Comparison of ENCODE assay signal across 1 cellular context in genomic region chr1:43913051-43913501, GRCh38.
TF ChIP-seq lines count a peak whose summit lies in the region.

No MANE protein-coding gene starts in this region.

TF ChIP-seq in HepG2, 621 proteins besides CTCF, POLR2A, EP300 and RAD21:
- no peak for TF ChIP-seq HDAC1 (CRISPR knock-in tag; IDR thresholded peaks at IDR 0.05)
- no peak for TF ChIP-seq ZNF572 (CRISPR knock-in tag; IDR thresholded peaks at IDR 0.05)
- TF ChIP-seq BORCS8-MEF2B (CRISPR knock-in tag; IDR thresholded peaks at IDR 0.05), result no peak
- TF ChIP-seq MYC (CRISPR knock-in tag; IDR thresholded peaks at IDR 0.05; ENCODE audit: borderline replicate concordance), result no peak
- no peak for TF ChIP-seq PAXIP1 (CRISPR knock-in tag; conservative IDR thresholded peaks at IDR 0.05)
- no peak for TF ChIP-seq AHR (CRISPR knock-in tag; IDR thresholded peaks at IDR 0.05)
- no peak for TF ChIP-seq ZNF24 (IDR thresholded peaks at IDR 0.05)
- TF ChIP-seq RXRA (CRISPR knock-in tag; IDR thresholded peaks at IDR 0.05), result no peak
- no peak for TF ChIP-seq ZNF326 (CRISPR knock-in tag; IDR thresholded peaks at IDR 0.05; ENCODE audit: borderline replicate concordance)
- TF ChIP-seq SAFB2 (CRISPR knock-in tag; IDR thresholded peaks at IDR 0.05; ENCODE audit: borderline replicate concordance, low read depth), result no peak
- no peak for TF ChIP-seq PATZ1 (CRISPR knock-in tag; IDR thresholded peaks at IDR 0.05)
- TF ChIP-seq POGK (CRISPR knock-in tag; conservative IDR thresholded peaks at IDR 0.05), result no peak
- TF ChIP-seq GFI1 (CRISPR knock-in tag; IDR thresholded peaks at IDR 0.05; ENCODE audit: borderline replicate concordance), result no peak
- TF ChIP-seq ZNF512B (CRISPR knock-in tag; IDR thresholded peaks at IDR 0.05; ENCODE audit: borderline replicate concordance), result no peak
- TF ChIP-seq ZBTB7B (CRISPR knock-in tag; IDR thresholded peaks at IDR 0.05), result no peak
- TF ChIP-seq CBFB (CRISPR knock-in tag; IDR thresholded peaks at IDR 0.05), result no peak
- TF ChIP-seq THAP9 (CRISPR knock-in tag; IDR thresholded peaks at IDR 0.05; ENCODE audit: borderline replicate concordance), result no peak
- TF ChIP-seq PRDM4 (CRISPR knock-in tag; IDR thresholded peaks at IDR 0.05; ENCODE audit: borderline replicate concordance), result no peak
- TF ChIP-seq ZNF740 (CRISPR knock-in tag; IDR thresholded peaks at IDR 0.05), result no peak
- no peak for TF ChIP-seq BHLHE40 (IDR thresholded peaks at IDR 0.05; ENCODE audit: low read length)
TF ChIP-seq in HepG2: peak in this region for 0.
